ENCODE assay signal across 9 cellular contexts in genomic region chrX:71095971-71096701, GRCh38. TPM values are rescaled to one million over a fixed set of nuclear protein-coding genes. Genes with fewer than 3 reads are reported as not detected.
DNase-seq lines count a peak whose midpoint lies in the region; ATAC-seq and TF ChIP-seq lines count a peak whose summit lies in the region.
"Had no signal": no experiment of that assay in that cellular context is flagged by ENCODE, and none has a peak within 500 bp of the region (broad histone marks: within the 10 kb centered on the region; RNA-seq: fewer than 3 reads in every experiment).

No MANE protein-coding gene starts in this region.

- H3K9me2 ChIP-seq in SK-N-SH, result no peaks in the 10 kb centered on the region

- H3K36me3 Mint-ChIP-seq in endodermal cell (ENCODE audit: low read depth), result no peaks in the 10 kb centered on the region

- peak; percentile 7 to 30 for ATAC-seq in activated CD4-positive, CD25-positive, alpha-beta regulatory T cell treated with anti-CD3 and anti-CD28 coated beads, Interleukin-2, amount 50 U/mL, for 24 hours
- ATAC-seq in HG03196 (IDR thresholded peaks at IDR 0.05; ENCODE audit: unreplicated experiment), result peak; percentile 22

- H3K9ac ChIP-seq in SK-N-SH, result peak overlapping the region; percentile 53; the same call in 1 of the 2 replicates
- H3K9ac ChIP-seq in endodermal cell (ENCODE audit: extremely low read depth, low read length, poor library complexity, severe bottlenecking), result peak overlapping the region; percentile 41

- 3% methylated on average over 24 of the region's 41 CpGs for WGBS in SK-N-SH (ENCODE audit: low lambda C conversion rate)
- 0% methylated on average over 34 of the region's 41 CpGs; no CpG with 5 or more reads in 1 of the 2 experiments for WGBS in endodermal cell (ENCODE audit: insufficient coverage in 1 of 2, insufficient read length in 1 of 2), 2 experiments

- peaks cover 29% of the 10 kb centered on the region for H3K27me3 Mint-ChIP-seq in endodermal cell (ENCODE audit: insufficient read depth)

- H3F3A ChIP-seq in SK-N-SH (replicated peaks; ENCODE audit: insufficient read depth), result no peaks in the 10 kb centered on the region

- H3K4me3 ChIP-seq in SK-N-SH (ENCODE audit: low read depth in 2 of 2, low read length in 1 of 2), result peak overlapping the region; percentile 69 to 77
- H3K4me3 ChIP-seq in endodermal cell (ENCODE audit: low read length), result peak overlapping the region; percentile 85
- peak overlapping the region; percentile 69 to 70 for H3K4me3 ChIP-seq in muscle layer of duodenum (ENCODE audit: low read depth in 1 of 2, low read length in 2 of 2)

- H3K4me3 Mint-ChIP-seq in endodermal cell, result peak overlapping the region; percentile 70

- CTCF ChIA-PET in SK-N-SH (lab: Yijun Ruan, JAX), result interaction anchor here (1.0 to 2.6 kb wide), 2 partner anchors 21 to 33 kb away, joined by 3 to 13 read pairs; no protein-coding TSS in a partner anchor

- TF ChIP-seq CTCF in SK-N-SH (IDR thresholded peaks at IDR 0.05) (no peak), endodermal cell (conservative IDR thresholded peaks at IDR 0.05) (no peak)

- TF ChIP-seq RAD21 in SK-N-SH (IDR thresholded peaks at IDR 0.05; ENCODE audit: low read length), result no peak

- H3K4me2 ChIP-seq in SK-N-SH, result peak overlapping the region; percentile 88

- H3K4me1 ChIP-seq in SK-N-SH (ENCODE audit: control insufficient read depth in 1 of 2, insufficient read depth in 2 of 2, low read depth in 1 of 2, low read length in 1 of 2) (peaks cover 0 to 16% of the 10 kb centered on the region in 2 experiments; a peak in 1 of 4 replicates), endodermal cell (ENCODE audit: control insufficient read depth, insufficient read depth, low read length) (no peaks in the 10 kb centered on the region), muscle layer of duodenum (ENCODE audit: control insufficient read depth in 1 of 2, insufficient read depth in 2 of 2, low read length in 2 of 2) (peaks cover 4 to 17% of the 10 kb centered on the region in 2 donors)

- H3K4me1 Mint-ChIP-seq in endodermal cell, result peaks cover 21% of the 10 kb centered on the region

- H3K27ac ChIP-seq in SK-N-SH (ENCODE audit: low read depth in 2 of 2, low read length in 1 of 2) (no peak overlapping the region; a peak in 1 of 4 replicates), endodermal cell (ENCODE audit: low read depth, low read length) (no peak overlapping the region), muscle layer of duodenum (ENCODE audit: low read length) (no peak overlapping the region)

- H2AFZ ChIP-seq in SK-N-SH (ENCODE audit: low read depth), result peak overlapping the region; percentile 98

- H3K27me3 ChIP-seq in SK-N-SH (ENCODE audit: insufficient read depth) (peaks cover 5% of the 10 kb centered on the region; the same call in 1 of the 2 replicates), endodermal cell (ENCODE audit: control insufficient read depth, insufficient read depth, low read length, poor library complexity, severe bottlenecking) (no peaks in the 10 kb centered on the region), muscle layer of duodenum (ENCODE audit: low read depth, low read length) (no peaks in the 10 kb centered on the region)

- no peaks in the 10 kb centered on the region for H4K20me1 ChIP-seq in SK-N-SH (ENCODE audit: insufficient read depth)

- H3K9me3 ChIP-seq in SK-N-SH, result no peaks in the 10 kb centered on the region
- H3K9me3 ChIP-seq in endodermal cell (ENCODE audit: control insufficient read depth, low read length), result no peaks in the 10 kb centered on the region
- H3K9me3 ChIP-seq in muscle layer of duodenum (ENCODE audit: control insufficient read depth in 1 of 2, low read length in 2 of 2), result no peaks in the 10 kb centered on the region

- POLR2A ChIA-PET in SK-N-SH (lab: Yijun Ruan, JAX), result interaction anchor here (0.9 kb wide), 1 partner anchor 22 kb away, joined by 4 read pairs; the partner anchor contains the start of gene MED12

- H3K36me3 ChIP-seq in SK-N-SH (replicated peaks in 1 of 2; ENCODE audit: control insufficient read depth in 1 of 2, insufficient read depth in 2 of 2, low read length in 1 of 2) (no peaks in the 10 kb centered on the region), endodermal cell (ENCODE audit: control insufficient read depth, insufficient read depth, low read length) (no peaks in the 10 kb centered on the region), muscle layer of duodenum (ENCODE audit: control insufficient read depth in 1 of 2, insufficient read depth in 2 of 2, low read length in 2 of 2) (no peaks in the 10 kb centered on the region)

- peaks cover 57% of the 10 kb centered on the region for H3K9me3 Mint-ChIP-seq in endodermal cell

- no peak for TF ChIP-seq EP300 in SK-N-SH (IDR thresholded peaks at IDR 0.05; ENCODE audit: borderline replicate concordance in 1 of 2, low read depth in 1 of 2, low read length in 1 of 2)

- H3K27ac Mint-ChIP-seq in endodermal cell, result peak overlapping the region; percentile 40

- no peaks in the 10 kb centered on the region for H3K79me2 ChIP-seq in SK-N-SH (ENCODE audit: insufficient read depth)

- no peak for DNase-seq in activated CD4-positive, CD25-positive, alpha-beta regulatory T cell treated with anti-CD3 and anti-CD28 coated beads, Interleukin-2, amount 50 U/mL, for 72 hours
- DNase-seq in SK-N-SH (peak; percentile 43), endodermal cell (no peak), COR-L47 (lab: John Stamatoyannopoulos, UW) (no peak), middle frontal gyrus (ENCODE audit: extremely low spot score, low spot score) (no peak)

TF ChIP-seq in SK-N-SH, 30 proteins besides CTCF, POLR2A, EP300 and RAD21:
- no peak for TF ChIP-seq YY1 (IDR thresholded peaks at IDR 0.05; ENCODE audit: low read depth)
- TF ChIP-seq GATA2 (CRISPR knock-in tag; IDR thresholded peaks at IDR 0.05), result no peak
- no peak for TF ChIP-seq SIN3A (IDR thresholded peaks at IDR 0.05; ENCODE audit: borderline replicate concordance, low read depth, low read length)
- no peak for TF ChIP-seq FOXM1 (IDR thresholded peaks at IDR 0.05; ENCODE audit: low read depth)
- no peak for TF ChIP-seq FOSL2 (IDR thresholded peaks at IDR 0.05; ENCODE audit: borderline replicate concordance, low read depth)
- no peak for TF ChIP-seq NFIC (IDR thresholded peaks at IDR 0.05; ENCODE audit: borderline replicate concordance)
TF ChIP-seq in SK-N-SH: peak in this region for 0.

RNA-seq across cellular contexts. Expression of gene FOXO4, which starts 0.5 kb away (rescaled TPM):
- polyA plus RNA-seq in SK-N-SH (2012; rRNA removed), result 1.9 TPM in 2 replicates
- 1.7 and 1.9 TPM in 2 replicates for polyA plus RNA-seq in SK-N-SH (2012; cell fraction: cytosol; rRNA removed)
- polyA plus RNA-seq in SK-N-SH (2012; cell fraction: nucleus; rRNA removed), result 3.9 and 5.6 TPM in 2 replicates
- total RNA-seq in endodermal cell, result 10 to 100 TPM; 14.6 to 17.5 TPM
- 9.3 TPM for polyA plus RNA-seq in endodermal cell (2013, experiment 1 of 2)
- polyA plus RNA-seq in endodermal cell (2013, experiment 2 of 2), result 9.0 TPM

RNA-seq across cellular contexts. Expression of gene CXorf65, which starts 10.4 kb away (rescaled TPM):
- polyA plus RNA-seq in SK-N-SH (2012; rRNA removed), result not detected in 2 replicates
- not detected in 2 replicates for polyA plus RNA-seq in SK-N-SH (2012; cell fraction: cytosol; rRNA removed)
- polyA plus RNA-seq in SK-N-SH (2012; cell fraction: nucleus; rRNA removed), result not detected in 2 replicates
- total RNA-seq in endodermal cell, result not detected
- polyA plus RNA-seq in endodermal cell (2013, experiment 1 of 2), result not detected
- polyA plus RNA-seq in endodermal cell (2013, experiment 2 of 2), result not detected
- total RNA-seq: frontal cortex had no signal

RNA-seq across cellular contexts. Expression of gene IL2RG, which starts 15.2 kb away (rescaled TPM):
- 0.24 TPM in 1 of 2 replicates, not detected in the other for polyA plus RNA-seq in SK-N-SH (2012; rRNA removed)
- 0.05 and 0.10 TPM in 2 replicates for polyA plus RNA-seq in SK-N-SH (2012; cell fraction: cytosol; rRNA removed)
- 0.15 TPM in 1 of 2 replicates, not detected in the other for polyA plus RNA-seq in SK-N-SH (2012; cell fraction: nucleus; rRNA removed)
- total RNA-seq in endodermal cell, result not detected
- polyA plus RNA-seq in endodermal cell (2013, experiment 1 of 2), result not detected
- not detected for polyA plus RNA-seq in endodermal cell (2013, experiment 2 of 2)
- total RNA-seq: frontal cortex had no signal

RNA-seq across cellular contexts. Expression of gene MED12, which starts 22.3 kb away (rescaled TPM):
- polyA plus RNA-seq in SK-N-SH (2012; rRNA removed), result 11.3 and 18.5 TPM in 2 replicates
- 8.6 and 9.8 TPM in 2 replicates for polyA plus RNA-seq in SK-N-SH (2012; cell fraction: cytosol; rRNA removed)
- 51.1 and 57.3 TPM in 2 replicates for polyA plus RNA-seq in SK-N-SH (2012; cell fraction: nucleus; rRNA removed)
- total RNA-seq in endodermal cell, result 10 to 100 TPM; 57.8 to 60.8 TPM
- 43.8 TPM for polyA plus RNA-seq in endodermal cell (2013, experiment 1 of 2)
- polyA plus RNA-seq in endodermal cell (2013, experiment 2 of 2), result 35.5 TPM

RNA-seq across cellular contexts. Expression of gene SNX12, which starts 28.0 kb away (rescaled TPM):
- 39.8 and 51.5 TPM in 2 replicates for polyA plus RNA-seq in SK-N-SH (2012; rRNA removed)
- 40.3 and 44.1 TPM in 2 replicates for polyA plus RNA-seq in SK-N-SH (2012; cell fraction: cytosol; rRNA removed)
- 27.2 and 35.8 TPM in 2 replicates for polyA plus RNA-seq in SK-N-SH (2012; cell fraction: nucleus; rRNA removed)
- total RNA-seq in endodermal cell, result 10 to 100 TPM; 50.3 to 51.0 TPM
- polyA plus RNA-seq in endodermal cell (2013, experiment 1 of 2), result 51.0 TPM
- polyA plus RNA-seq in endodermal cell (2013, experiment 2 of 2), result 45.4 TPM
